In the genomic region with DNA sequence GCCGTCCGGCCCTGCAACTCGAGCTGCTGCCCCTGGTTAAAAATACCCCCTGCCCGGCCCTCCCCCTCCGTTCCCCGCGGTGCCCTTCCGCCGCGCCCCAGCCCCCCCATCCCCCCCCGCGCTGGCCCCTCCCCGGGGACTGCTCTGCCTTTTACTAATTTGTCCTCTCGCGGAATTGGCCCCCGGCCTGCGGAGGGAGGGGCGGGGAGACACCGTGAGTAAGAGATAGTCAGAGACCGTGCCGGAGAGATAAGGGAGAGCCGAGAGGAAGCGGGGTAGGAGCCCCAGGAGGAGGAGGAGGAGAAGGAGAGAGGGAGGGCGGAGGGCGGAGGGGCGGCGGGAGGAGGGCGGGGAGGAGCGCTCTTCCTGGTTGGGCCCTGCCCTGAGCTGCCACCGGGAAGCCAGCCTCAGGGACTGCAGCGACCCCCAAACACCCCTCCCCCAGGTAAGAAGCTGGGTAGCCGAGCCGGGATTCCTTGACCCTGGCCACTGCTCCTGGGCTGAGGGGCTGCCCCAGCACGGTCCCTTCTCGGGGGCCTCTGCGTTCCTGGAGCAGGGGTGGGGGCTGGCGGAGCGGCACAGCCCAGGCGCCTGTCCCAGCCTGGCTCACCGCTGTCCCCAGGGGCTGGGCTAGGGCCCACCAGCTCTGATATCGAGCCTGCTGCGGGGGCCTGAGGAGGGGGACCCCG, we compare ENCODE assay signal across 8 cellular contexts. TPM values are rescaled to one million over a fixed set of nuclear protein-coding genes. Genes with fewer than 3 reads are reported as not detected.
DNase-seq lines count a peak whose midpoint lies in the region; ATAC-seq and TF ChIP-seq lines count a peak whose summit lies in the region.

TSS of gene CAPN1 (plus strand) at position 360 of the 689 bp plus-strand sequence. CDS start 774 bp downstream, outside the sequence.

- no peaks in the 10 kb centered on the region for H3K27me3 ChIP-seq in CD8-positive, alpha-beta memory T cell (ENCODE audit: insufficient read depth, low read length, poor library complexity, severe bottlenecking)
- no peaks in the 10 kb centered on the region for H3K27me3 ChIP-seq in SK-N-SH (ENCODE audit: insufficient read depth)

- peak within 1 kb of the TSS; percentile 98 for H3K4me2 ChIP-seq in SK-N-SH

- peaks cover 5% of the 10 kb centered on the region; the same call in 1 of the 2 replicates for H4K20me1 ChIP-seq in SK-N-SH (ENCODE audit: insufficient read depth)

- H3F3A ChIP-seq in SK-N-SH (replicated peaks; ENCODE audit: insufficient read depth) = no peaks in the 10 kb centered on the region

- DNase-seq in CD8-positive, alpha-beta memory T cell = peak; percentile 54 to 85 (median 62)
- DNase-seq in Kasumi-1 (lab: John Stamatoyannopoulos, UW) (peak; percentile 84 to 85), SK-N-SH (peak; percentile 86), germinal center (ENCODE audit: low spot score) (peak; percentile 71), occipital lobe (lab: John Stamatoyannopoulos, UW) (peak; percentile 60)
- DNase-seq in activated naive CD4-positive, alpha-beta T cell treated with anti-CD3 and anti-CD28 coated beads for 36 hours = peak; percentile 87

- TF ChIP-seq RAD21 in SK-N-SH (IDR thresholded peaks at IDR 0.05; ENCODE audit: low read length) = no peak

- H3K9me2 ChIP-seq in SK-N-SH = no peaks in the 10 kb centered on the region

- peak within 1 kb of the TSS; percentile 50 to 99 (median 88) for H3K27ac Mint-ChIP-seq in CD8-positive, alpha-beta memory T cell
- peak within 1 kb of the TSS; percentile 72 for H3K27ac Mint-ChIP-seq in activated naive CD4-positive, alpha-beta T cell treated with anti-CD3 and anti-CD28 coated beads for 36 hours

- H3K9me3 Mint-ChIP-seq in CD8-positive, alpha-beta memory T cell = no peaks in the 10 kb centered on the region
- no peaks in the 10 kb centered on the region for H3K9me3 Mint-ChIP-seq in activated naive CD4-positive, alpha-beta T cell treated with anti-CD3 and anti-CD28 coated beads for 36 hours

- POLR2A ChIA-PET in CD8-positive, alpha-beta memory T cell (lab: Charles Lee) = interaction anchor here (0.7 to 1.3 kb wide), 4 partner anchors 16 to 107 kb away, joined by 3 to 7 read pairs (median 5); partner anchors contain the start of gene TM7SF2
- POLR2A ChIA-PET in SK-N-SH (lab: Yijun Ruan, JAX) = interaction anchor here (1.0 to 3.3 kb wide), 6 partner anchors 47 to 70 kb away, joined by 3 to 25 read pairs (median 4); partner anchors contain the start of genes FAU, MRPL49, SYVN1 and TM7SF2

- H3K27me3 Mint-ChIP-seq in CD8-positive, alpha-beta memory T cell = no peaks in the 10 kb centered on the region
- H3K27me3 Mint-ChIP-seq in activated naive CD4-positive, alpha-beta T cell treated with anti-CD3 and anti-CD28 coated beads for 36 hours (ENCODE audit: low read depth) = no peaks in the 10 kb centered on the region

- no peaks in the 10 kb centered on the region for H3K9me3 ChIP-seq in CD8-positive, alpha-beta memory T cell (ENCODE audit: low read length)
- no peaks in the 10 kb centered on the region for H3K9me3 ChIP-seq in SK-N-SH

- peak; percentile 35 for ATAC-seq in GM21381 (IDR thresholded peaks at IDR 0.05; ENCODE audit: unreplicated experiment)

- H3K4me1 ChIP-seq in CD8-positive, alpha-beta memory T cell (ENCODE audit: insufficient read depth, low read length) = peaks cover 20% of the 10 kb centered on the region
- H3K4me1 ChIP-seq in SK-N-SH (ENCODE audit: control insufficient read depth in 1 of 2, insufficient read depth in 2 of 2, low read depth in 1 of 2, low read length in 1 of 2) = peaks cover 0 to 18% of the 10 kb centered on the region in 2 experiments; a peak in 2 of 4 replicates

- peaks cover 0 to 35% (median 3%) of the 10 kb centered on the region in 3 donors for H3K36me3 Mint-ChIP-seq in CD8-positive, alpha-beta memory T cell
- no peaks in the 10 kb centered on the region for H3K36me3 Mint-ChIP-seq in activated naive CD4-positive, alpha-beta T cell treated with anti-CD3 and anti-CD28 coated beads for 36 hours (ENCODE audit: low read depth)

- peak within 1 kb of the TSS; percentile 93 for H3K9ac ChIP-seq in SK-N-SH

- H3K4me3 ChIP-seq in CD8-positive, alpha-beta memory T cell (ENCODE audit: low read length) = peak within 1 kb of the TSS; percentile 76
- peak within 1 kb of the TSS; percentile 95 to 98 for H3K4me3 ChIP-seq in SK-N-SH (ENCODE audit: low read depth in 2 of 2, low read length in 1 of 2)

- CTCF ChIA-PET in CD8-positive, alpha-beta memory T cell (lab: Charles Lee) = interaction anchor here (0.6 to 2.6 kb wide), 12 partner anchors 11 to 1103 kb away, joined by 3 to 13 read pairs (median 4); partner anchors contain the start of genes CCDC85B, FAU, MRPL49 and ZNHIT2
- CTCF ChIA-PET in SK-N-SH (lab: Yijun Ruan, JAX) = interaction anchor here (0.7 to 4.8 kb wide), 25 partner anchors 9 to 169 kb away, joined by 3 to 46 read pairs (median 5); partner anchors contain the start of genes ARL2, FAU, MRPL49 and POLA2
- CTCF ChIA-PET in activated naive CD4-positive, alpha-beta T cell treated with anti-CD3 and anti-CD28 coated beads for 36 hours (lab: Charles Lee) = interaction anchor here (0.6 to 3.4 kb wide), 7 partner anchors 25 to 150 kb away, joined by 3 to 15 read pairs (median 4); partner anchors contain the start of gene TM7SF2

- no peak for TF ChIP-seq CTCF in SK-N-SH (IDR thresholded peaks at IDR 0.05)

- peaks cover 5% of the 10 kb centered on the region for H3K36me3 ChIP-seq in CD8-positive, alpha-beta memory T cell (ENCODE audit: insufficient read depth, low read length)
- peaks cover 0 to 21% of the 10 kb centered on the region in 2 experiments for H3K36me3 ChIP-seq in SK-N-SH (replicated peaks in 1 of 2; ENCODE audit: control insufficient read depth in 1 of 2, insufficient read depth in 2 of 2, low read length in 1 of 2)

- H2AFZ ChIP-seq in SK-N-SH (ENCODE audit: low read depth) = peak within 1 kb of the TSS; percentile 79

- H3K27ac ChIP-seq in CD8-positive, alpha-beta memory T cell (ENCODE audit: low read depth, low read length) = peak within 1 kb of the TSS; percentile 86
- H3K27ac ChIP-seq in SK-N-SH (ENCODE audit: low read depth in 2 of 2, low read length in 1 of 2) = peak within 1 kb of the TSS; percentile 22 to 75; a peak in 3 of 4 replicates
- H3K27ac ChIP-seq in temporal lobe (ENCODE audit: low read depth, low read length) = peak within 1 kb of the TSS; percentile 64

- intact Hi-C loops in activated naive CD4-positive, alpha-beta T cell treated with anti-CD3 and anti-CD28 coated beads for 36 hours (cut with micrococcal nuclease) = loop anchor here (1.0 to 10.0 kb wide), 6 partner anchors 43 to 677 kb away; partner anchors contain the start of genes CFL1, FAU and MRPL49

- H3K79me2 ChIP-seq in SK-N-SH (ENCODE audit: insufficient read depth) = peaks cover 51% of the 10 kb centered on the region

- H3K4me1 Mint-ChIP-seq in CD8-positive, alpha-beta memory T cell = peaks cover 19 to 43% (median 37%) of the 10 kb centered on the region in 3 donors
- peaks cover 15% of the 10 kb centered on the region for H3K4me1 Mint-ChIP-seq in activated naive CD4-positive, alpha-beta T cell treated with anti-CD3 and anti-CD28 coated beads for 36 hours (ENCODE audit: low read depth)

- 2% methylated on average over 30 of the region's 43 CpGs for WGBS in SK-N-SH (ENCODE audit: low lambda C conversion rate)

- no peak for TF ChIP-seq EP300 in SK-N-SH (IDR thresholded peaks at IDR 0.05; ENCODE audit: borderline replicate concordance in 1 of 2, low read depth in 1 of 2, low read length in 1 of 2)

- peak within 1 kb of the TSS; percentile 89 to 97 (median 93) for H3K4me3 Mint-ChIP-seq in CD8-positive, alpha-beta memory T cell
- peak within 1 kb of the TSS; percentile 85 for H3K4me3 Mint-ChIP-seq in activated naive CD4-positive, alpha-beta T cell treated with anti-CD3 and anti-CD28 coated beads for 36 hours

TF ChIP-seq in SK-N-SH, 30 proteins besides CTCF, POLR2A, EP300 and RAD21:
- peak; percentile 20; the same call in 1 of the 2 replicates for TF ChIP-seq POLR2AphosphoS5 (IDR thresholded peaks at IDR 0.05; ENCODE audit: low read depth, low read length)
- peak; percentile 27; the same call in 1 of the 2 replicates for TF ChIP-seq GABPA (IDR thresholded peaks at IDR 0.05; ENCODE audit: low read depth)
- TF ChIP-seq FOSL2 (IDR thresholded peaks at IDR 0.05; ENCODE audit: borderline replicate concordance, low read depth) = peak; percentile 33; the same call in 1 of the 2 replicates
- TF ChIP-seq SIN3A (IDR thresholded peaks at IDR 0.05; ENCODE audit: borderline replicate concordance, low read depth, low read length) = 0 out of 2 replicates have a peak, but pooled peaks have one; percentile 67
- peak; percentile 64 for TF ChIP-seq ELF1 (IDR thresholded peaks at IDR 0.05)
- no peak for TF ChIP-seq SMC3 (IDR thresholded peaks at IDR 0.05; ENCODE audit: low read depth, low read length)
- no peak for TF ChIP-seq GATA2 (CRISPR knock-in tag; IDR thresholded peaks at IDR 0.05)

RNA-seq across cellular contexts. Expression of gene CAPN1, which starts in this region (rescaled TPM):
- total RNA-seq in CD8-positive, alpha-beta memory T cell = 10 to 100 TPM; 88.2 to 92.0 TPM
- 110 TPM for polyA plus RNA-seq in CD8-positive, alpha-beta memory T cell
- polyA plus RNA-seq in SK-N-SH (2012; rRNA removed) = 78.6 and 92.2 TPM in 2 replicates
- polyA plus RNA-seq in SK-N-SH (2012; cell fraction: cytosol; rRNA removed) = 31.3 and 51.8 TPM in 2 replicates
- 159 and 181 TPM in 2 replicates for polyA plus RNA-seq in SK-N-SH (2012; cell fraction: nucleus; rRNA removed)
- 10 to 100 TPM; 68.5 to 73.5 TPM for total RNA-seq in activated naive CD4-positive, alpha-beta T cell treated with anti-CD3 and anti-CD28 coated beads for 36 hours
- total RNA-seq in occipital lobe (56.5 TPM), temporal lobe (52.4 TPM)

Comparison
In these comparisons a context has a peak if more than half of its experiments do, and no peak if none do; other contexts are left out.
1. Peak in every context shown above with its lines: DNase-seq, ATAC-seq, H3K4me3 ChIP-seq and H3K27ac ChIP-seq.